In the genomic region with DNA sequence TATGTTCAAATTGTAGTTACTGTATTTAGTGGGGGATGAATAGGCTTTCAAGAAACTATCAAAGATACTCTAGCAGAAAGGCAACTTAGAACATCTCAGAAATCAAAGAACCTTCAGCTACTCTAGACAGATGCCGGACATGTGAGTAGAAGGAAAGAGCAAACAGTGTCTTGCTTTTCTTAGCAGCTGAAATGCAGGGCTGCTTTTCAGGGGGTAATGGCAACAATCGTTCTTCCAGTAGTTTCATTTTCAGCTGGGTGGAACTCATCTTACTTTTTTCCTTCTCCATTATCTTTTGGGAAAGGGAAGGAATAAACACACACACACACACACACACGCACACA, we compare ENCODE assay signal across 9 cellular contexts.
DNase-seq lines count a peak whose midpoint lies in the region; ATAC-seq and TF ChIP-seq lines count a peak whose summit lies in the region.
"Had no signal": no experiment of that assay in that cellular context is flagged by ENCODE, and none has a peak within 500 bp of the region (broad histone marks: within the 10 kb centered on the region; RNA-seq: fewer than 3 reads in every experiment).

No MANE protein-coding gene starts in this region.

- no peak overlapping the region for H2AFZ ChIP-seq in fibroblast of lung (ENCODE audit: low read length)

- H3K27ac Mint-ChIP-seq in T-helper 2 cell treated with Interferon-gamma antibody and Interleukin-4, amounts not matched to agents 5 μg/mL and 100 μg/mL, for 36 hours, result no peak overlapping the region
- peak overlapping the region; percentile 82 for H3K27ac Mint-ChIP-seq in stimulated activated memory B cell treated with anti-CD40 and anti-IgM and Interleukin-4, amounts not matched to agents 10 μg/mL and 1 μg/mL and 100 μg/mL, for 72 hours

- peak overlapping the region; percentile 60 for H3K4me2 ChIP-seq in fibroblast of lung (ENCODE audit: extremely low read depth, insufficient read depth, low read length)

- peaks cover 49% of the 10 kb centered on the region for H3K27me3 Mint-ChIP-seq in T-helper 2 cell treated with Interferon-gamma antibody and Interleukin-4, amounts not matched to agents 5 μg/mL and 100 μg/mL, for 36 hours (ENCODE audit: low read depth)
- no peaks in the 10 kb centered on the region for H3K27me3 Mint-ChIP-seq in stimulated activated memory B cell treated with anti-CD40 and anti-IgM and Interleukin-4, amounts not matched to agents 10 μg/mL and 1 μg/mL and 100 μg/mL, for 72 hours

- H3K9ac ChIP-seq in fibroblast of lung (ENCODE audit: insufficient read depth, low read length), result no peak overlapping the region

- H3K36me3 ChIP-seq in Peyer's patch (no peaks in the 10 kb centered on the region), fibroblast of lung (ENCODE audit: control insufficient read depth, insufficient read depth, low read length) (no peaks in the 10 kb centered on the region), aorta (ENCODE audit: control insufficient read depth in 1 of 2, insufficient read depth in 2 of 2, low read length in 1 of 2) (no peaks in the 10 kb centered on the region)

- H3K4me3 ChIP-seq in Peyer's patch (peak overlapping the region; percentile 18 to 38 (median 21)), fibroblast of lung (replicated peaks in 1 of 4; ENCODE audit: control extremely low read depth in 1 of 4, insufficient read depth in 1 of 4, low read depth in 3 of 4, low read length in 4 of 4) (peak overlapping the region in 2 of 4 experiments; percentile 12 to 69), aorta (ENCODE audit: low read length in 2 of 2) (no peak overlapping the region)

- H3K4me1 Mint-ChIP-seq in T-helper 2 cell treated with Interferon-gamma antibody and Interleukin-4, amounts not matched to agents 5 μg/mL and 100 μg/mL, for 36 hours (ENCODE audit: low read depth), result peaks cover 31% of the 10 kb centered on the region
- peaks cover 19% of the 10 kb centered on the region for H3K4me1 Mint-ChIP-seq in stimulated activated memory B cell treated with anti-CD40 and anti-IgM and Interleukin-4, amounts not matched to agents 10 μg/mL and 1 μg/mL and 100 μg/mL, for 72 hours

- H3K27me3 ChIP-seq in Peyer's patch (no peaks in the 10 kb centered on the region), fibroblast of lung (ENCODE audit: control insufficient read depth, insufficient read depth, low read length) (no peaks in the 10 kb centered on the region), aorta (ENCODE audit: control insufficient read depth in 1 of 2, insufficient read depth in 2 of 2, low read length in 1 of 2) (no peaks in the 10 kb centered on the region)

- WGBS in aorta, 2 donors, result 71 to 75% methylated on average over 3 of the region's 3 CpGs

- H3K9me3 ChIP-seq in Peyer's patch (no peaks in the 10 kb centered on the region), fibroblast of lung (ENCODE audit: control insufficient read depth, insufficient read depth, low read depth, low read length) (no peaks in the 10 kb centered on the region), aorta (ENCODE audit: control insufficient read depth, low read length) (no peaks in the 10 kb centered on the region)

- no peak for ATAC-seq in stimulated activated memory B cell treated with anti-CD40 and anti-IgM and Interleukin-4, amounts not matched to agents 10 μg/mL and 1 μg/mL and 100 μg/mL, for 72 hours
- ATAC-seq in GM21447 (IDR thresholded peaks at IDR 0.05; ENCODE audit: unreplicated experiment) (no peak), aorta (ENCODE audit: low FRiP score) (no peak)

- intact Hi-C loops in aorta (cut with DNase I), result no loop called here

- TF ChIP-seq CTCF in Peyer's patch (IDR thresholded peaks at IDR 0.05) (no peak), fibroblast of lung (conservative IDR thresholded peaks at IDR 0.05 in 1 of 2, IDR thresholded peaks at IDR 0.05 in 1 of 2; ENCODE audit: low read depth in 1 of 2, low read length in 2 of 2) (no peak)

- DNase-seq in T-helper 2 cell treated with Interferon-gamma antibody and Interleukin-4, amounts not matched to agents 5 μg/mL and 100 μg/mL, for 36 hours (ENCODE audit: low spot score), result no peak
- DNase-seq in T-helper 2 cell (no peak), Peyer's patch (no peak), fibroblast of lung (ENCODE audit: low read depth in 2 of 2) (peak; percentile 23 to 58), aorta (no peak), anterior cingulate cortex (lab: John Stamatoyannopoulos, UW) (no peak)
- DNase-seq: NCI-H2107 had no signal

- H3K9me3 Mint-ChIP-seq in T-helper 2 cell treated with Interferon-gamma antibody and Interleukin-4, amounts not matched to agents 5 μg/mL and 100 μg/mL, for 36 hours, result no peaks in the 10 kb centered on the region
- H3K9me3 Mint-ChIP-seq in stimulated activated memory B cell treated with anti-CD40 and anti-IgM and Interleukin-4, amounts not matched to agents 10 μg/mL and 1 μg/mL and 100 μg/mL, for 72 hours, result no peaks in the 10 kb centered on the region

- no peaks in the 10 kb centered on the region for H3K79me2 ChIP-seq in fibroblast of lung (ENCODE audit: control insufficient read depth, insufficient read depth, low read length)

- H3K4me1 ChIP-seq in Peyer's patch (peaks cover 0 to 3% (median 0%) of the 10 kb centered on the region in 4 donors), fibroblast of lung (ENCODE audit: control insufficient read depth, extremely low read depth, insufficient read depth, low read length) (no peaks in the 10 kb centered on the region), aorta (ENCODE audit: control insufficient read depth in 1 of 2, insufficient read depth in 2 of 2, low read length in 2 of 2) (no peaks in the 10 kb centered on the region)

- H3K27ac ChIP-seq in Peyer's patch (no peak overlapping the region), fibroblast of lung (ENCODE audit: insufficient read depth, low read length) (no peak overlapping the region), aorta (ENCODE audit: low read depth in 1 of 2, low read length in 2 of 2) (no peak overlapping the region)

- no peaks in the 10 kb centered on the region for H3K36me3 Mint-ChIP-seq in T-helper 2 cell treated with Interferon-gamma antibody and Interleukin-4, amounts not matched to agents 5 μg/mL and 100 μg/mL, for 36 hours (ENCODE audit: low read depth)
- H3K36me3 Mint-ChIP-seq in stimulated activated memory B cell treated with anti-CD40 and anti-IgM and Interleukin-4, amounts not matched to agents 10 μg/mL and 1 μg/mL and 100 μg/mL, for 72 hours, result no peaks in the 10 kb centered on the region

- no peak for TF ChIP-seq POLR2A in Peyer's patch (IDR thresholded peaks at IDR 0.05)

- H3K4me3 Mint-ChIP-seq in T-helper 2 cell treated with Interferon-gamma antibody and Interleukin-4, amounts not matched to agents 5 μg/mL and 100 μg/mL, for 36 hours, result peak overlapping the region; percentile 65
- H3K4me3 Mint-ChIP-seq in stimulated activated memory B cell treated with anti-CD40 and anti-IgM and Interleukin-4, amounts not matched to agents 10 μg/mL and 1 μg/mL and 100 μg/mL, for 72 hours, result peak overlapping the region; percentile 72

- no peaks in the 10 kb centered on the region for H4K20me1 ChIP-seq in fibroblast of lung (ENCODE audit: control insufficient read depth, extremely low read depth, insufficient read depth, low read length)

Comparison
In these comparisons a context has a peak if more than half of its experiments do, and no peak if none do; other contexts are left out.
1. DNase-seq: peak in fibroblast of lung (2 of 2); none in T-helper 2 cell treated with Interferon-gamma antibody and Interleukin-4, amounts not matched to agents 5 μg/mL and 100 μg/mL, for 36 hours (single experiment), T-helper 2 cell (0 of 5), Peyer's patch (0 of 3), aorta (0 of 2) and anterior cingulate cortex (0 of 58).
2. H3K4me3 ChIP-seq: peak in Peyer's patch (4 of 4); none in aorta (0 of 2).